Comparison of ENCODE assay signal across 8 cellular contexts in the genomic region with DNA sequence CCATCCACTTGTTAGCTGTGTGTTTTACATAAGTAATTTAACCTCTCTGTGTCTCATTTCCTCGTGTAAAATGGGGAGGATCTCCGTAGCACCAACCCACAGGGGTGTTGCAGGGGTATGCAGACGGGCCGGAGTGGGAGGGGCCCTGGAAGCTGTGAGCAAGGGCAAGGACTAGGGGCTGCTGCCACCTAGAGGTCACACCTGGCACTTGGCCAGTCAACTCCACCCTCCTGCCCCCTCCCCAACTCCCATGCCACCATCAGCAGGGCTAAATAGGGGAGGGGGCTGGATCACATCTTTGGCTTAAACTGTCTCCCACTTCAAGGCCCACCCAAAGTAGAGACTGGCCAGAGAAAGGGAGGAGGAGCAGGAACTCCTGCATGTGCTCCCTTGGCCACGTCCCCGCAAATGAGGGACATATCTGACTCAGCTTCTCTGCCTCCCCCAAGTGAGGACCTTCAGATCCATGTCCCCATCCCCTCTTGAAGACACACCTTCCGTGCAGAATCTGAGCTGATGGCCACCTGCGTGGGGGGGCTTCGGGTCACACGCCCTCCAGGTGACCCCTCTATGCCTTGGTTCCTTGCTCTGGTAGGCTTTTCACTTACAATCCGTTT. TPM values are rescaled to one million over a fixed set of nuclear protein-coding genes. Genes with fewer than 3 reads are reported as not detected.
DNase-seq lines count a peak whose midpoint lies in the region; ATAC-seq and TF ChIP-seq lines count a peak whose summit lies in the region.

No MANE protein-coding gene starts in this region.

- peaks cover 63% of the 10 kb centered on the region for H3K4me1 ChIP-seq in mesodermal cell (ENCODE audit: control insufficient read depth, insufficient read depth, low read length, poor library complexity, severe bottlenecking)

- WGBS in mesodermal cell (ENCODE audit: insufficient coverage in 2 of 2), 2 experiments = 0 to 37% methylated on average over 2 to 11 of the region's 11 CpGs

- H3K9me3 ChIP-seq in mesodermal cell (ENCODE audit: control insufficient read depth, low read length) = no peaks in the 10 kb centered on the region

- no peak overlapping the region for H3K4me3 ChIP-seq in mesodermal cell (ENCODE audit: extremely low read depth, insufficient read depth, low read length, poor library complexity, severe bottlenecking)

- POLR2A ChIA-PET in HEK293T (lab: Yijun Ruan, JAX) = interaction anchor here (2.0 to 4.5 kb wide), 2 partner anchors 11 to 15 kb away, joined by 6 to 29 read pairs; partner anchors contain the start of gene INAFM2

- H3K27ac ChIP-seq in mesodermal cell (ENCODE audit: low read depth, low read length, severe bottlenecking) = peak overlapping the region; percentile 71

- no peak for ATAC-seq in HG03457 (IDR thresholded peaks at IDR 0.05; ENCODE audit: unreplicated experiment)

- DNase-seq in Caki2 (ENCODE audit: low read depth) = peak; percentile 57
- DNase-seq in HEK293T (ENCODE audit: extremely low spot score) = peak; percentile 80
- peak; percentile 55 to 92 for DNase-seq in NCI-H526 (lab: John Stamatoyannopoulos, UW)
- peak; percentile 45 to 66 for DNase-seq in activated CD4-positive, alpha-beta T cell treated with anti-CD3 and anti-CD28 coated beads, Interleukin-2, amount 50 U/mL, for 24 hours (ENCODE audit: low read depth in 1 of 2, low spot score in 1 of 2)
- DNase-seq in dermis blood vessel endothelial cell = peak; percentile 88
- DNase-seq in stimulated activated CD8-positive, alpha-beta memory T cell treated with anti-CD3 and anti-CD28 coated beads, Interleukin-15, amount 100 ng/mL, for 48 hours (ENCODE audit: low read depth in 2 of 2) = peak; percentile 64 to 65

- CTCF ChIA-PET in HEK293T (lab: Yijun Ruan, JAX) = interaction anchor here (0.6 to 4.3 kb wide), 11 partner anchors 11 to 848 kb away, joined by 3 to 37 read pairs (median 4); partner anchors contain the start of genes INAFM2 and IVD

- no peaks in the 10 kb centered on the region for H3K36me3 ChIP-seq in mesodermal cell (ENCODE audit: control insufficient read depth, insufficient read depth, low read length)

- in situ Hi-C loops in Caki2 (cut with HindIII; ENCODE audit: low pct_unique_long_range_greater_than_20kb, low sequenced_read_pairs) = no loop called here

TF ChIP-seq in HEK293T, 16 proteins besides CTCF, POLR2A, EP300 and RAD21:
- TF ChIP-seq ELF4 (IDR thresholded peaks at IDR 0.05) = no peak
- TF ChIP-seq CTBP1 (IDR thresholded peaks at IDR 0.05; ENCODE audit: borderline replicate concordance) = no peak
- TF ChIP-seq LEF1 (IDR thresholded peaks at IDR 0.05; ENCODE audit: borderline replicate concordance) = no peak
- TF ChIP-seq, protein P1, sequence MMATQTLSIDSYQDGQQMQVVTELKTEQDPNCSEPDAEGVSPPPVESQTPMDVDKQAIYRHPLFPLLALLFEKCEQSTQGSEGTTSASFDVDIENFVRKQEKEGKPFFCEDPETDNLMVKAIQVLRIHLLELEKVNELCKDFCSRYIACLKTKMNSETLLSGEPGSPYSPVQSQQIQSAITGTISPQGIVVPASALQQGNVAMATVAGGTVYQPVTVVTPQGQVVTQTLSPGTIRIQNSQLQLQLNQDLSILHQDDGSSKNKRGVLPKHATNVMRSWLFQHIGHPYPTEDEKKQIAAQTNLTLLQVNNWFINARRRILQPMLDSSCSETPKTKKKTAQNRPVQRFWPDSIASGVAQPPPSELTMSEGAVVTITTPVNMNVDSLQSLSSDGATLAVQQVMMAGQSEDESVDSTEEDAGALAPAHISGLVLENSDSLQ (IDR thresholded peaks at IDR 0.05) = no peak
- no peak for TF ChIP-seq TARDBP (IDR thresholded peaks at IDR 0.05)
- no peak for TF ChIP-seq FOXM1 (IDR thresholded peaks at IDR 0.05; ENCODE audit: borderline replicate concordance)

RNA-seq across cellular contexts. Expression of gene CCDC9B, which starts 2.6 kb away (rescaled TPM):
- total RNA-seq in Caki2 (2014; rRNA removed; shearing (Covaris generic); ENCODE audit: low replicate concordance) = 10.1 and 35.3 TPM in 2 replicates
- 10.0 and 21.9 TPM in 2 replicates for total RNA-seq in dermis blood vessel endothelial cell
- 0.48 TPM for polyA plus RNA-seq in mesodermal cell (2013, experiment 1 of 2)
- 0.46 TPM for polyA plus RNA-seq in mesodermal cell (2013, experiment 2 of 2)

RNA-seq across cellular contexts. Expression of gene PHGR1, which starts 12.7 kb away (rescaled TPM):
- total RNA-seq in Caki2 (2014; rRNA removed; shearing (Covaris generic); ENCODE audit: low replicate concordance) = not detected in 2 replicates
- total RNA-seq in dermis blood vessel endothelial cell = not detected in 2 replicates
- not detected for polyA plus RNA-seq in mesodermal cell (2013, experiment 1 of 2)
- polyA plus RNA-seq in mesodermal cell (2013, experiment 2 of 2) = not detected

RNA-seq across cellular contexts. Expression of gene INAFM2, which starts 14.7 kb away (rescaled TPM):
- 2.6 and 4.6 TPM in 2 replicates for total RNA-seq in Caki2 (2014; rRNA removed; shearing (Covaris generic); ENCODE audit: low replicate concordance)
- total RNA-seq in dermis blood vessel endothelial cell = 14.9 and 20.3 TPM in 2 replicates
- 23.6 TPM for polyA plus RNA-seq in mesodermal cell (2013, experiment 1 of 2)
- 24.0 TPM for polyA plus RNA-seq in mesodermal cell (2013, experiment 2 of 2)

RNA-seq across cellular contexts. Expression of gene DISP2, which starts 19.9 kb away (rescaled TPM):
- total RNA-seq in Caki2 (2014; rRNA removed; shearing (Covaris generic); ENCODE audit: low replicate concordance) = under 0.01 TPM in 1 of 2 replicates, not detected in the other
- total RNA-seq in dermis blood vessel endothelial cell = 0.09 and 0.17 TPM in 2 replicates
- 0.77 TPM for polyA plus RNA-seq in mesodermal cell (2013, experiment 1 of 2)
- 1.8 TPM for polyA plus RNA-seq in mesodermal cell (2013, experiment 2 of 2)

RNA-seq across cellular contexts. Expression of gene PLCB2, which starts 30.4 kb away (rescaled TPM):
- not detected in 2 replicates for total RNA-seq in Caki2 (2014; rRNA removed; shearing (Covaris generic); ENCODE audit: low replicate concordance)
- under 0.01 and 0.05 TPM in 2 replicates for total RNA-seq in dermis blood vessel endothelial cell
- polyA plus RNA-seq in mesodermal cell (2013, experiment 1 of 2) = 32.5 TPM
- polyA plus RNA-seq in mesodermal cell (2013, experiment 2 of 2) = 19.1 TPM
